In the genomic region with DNA sequence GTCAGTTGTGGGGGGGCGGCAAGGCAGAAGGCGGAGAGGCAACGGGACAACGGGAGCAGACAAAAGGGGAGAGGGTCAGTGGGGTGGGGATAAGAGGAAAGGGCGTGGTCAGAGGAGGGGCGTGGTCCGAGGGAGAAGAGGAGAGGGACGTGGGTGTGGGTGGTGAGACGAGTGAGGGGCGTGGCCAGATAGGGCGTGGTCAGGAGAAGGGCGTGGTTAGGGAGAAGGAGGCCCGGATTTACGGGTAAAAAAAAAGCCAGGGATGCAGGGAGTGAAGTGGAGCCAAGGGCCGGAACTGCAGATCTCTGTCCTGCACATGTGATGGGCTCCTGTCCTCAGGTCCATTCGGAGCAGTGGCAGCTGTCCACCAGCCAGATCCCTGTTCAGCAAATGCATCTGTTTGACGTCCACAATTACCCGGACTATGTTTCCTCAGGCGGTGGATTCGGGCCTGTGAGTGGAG, we compare ENCODE assay signal across 9 cellular contexts.
DNase-seq lines count a peak whose midpoint lies in the region; ATAC-seq and TF ChIP-seq lines count a peak whose summit lies in the region.
"Had no signal": no experiment of that assay in that cellular context is flagged by ENCODE, and none has a peak within 500 bp of the region (broad histone marks: within the 10 kb centered on the region; RNA-seq: fewer than 3 reads in every experiment).

No MANE protein-coding gene starts in this region.

- ATAC-seq in HG03439 (IDR thresholded peaks at IDR 0.05; ENCODE audit: unreplicated experiment) = no peak
- ATAC-seq in GM18873 (IDR thresholded peaks at IDR 0.05; ENCODE audit: low FRiP score, unreplicated experiment) = no peak
- ATAC-seq: activated CD4-positive, alpha-beta T cell treated with anti-CD3 and anti-CD28 coated beads for 36 hours had no signal

- no peaks in the 10 kb centered on the region for H3K36me3 ChIP-seq in HEK293 (ENCODE audit: control insufficient read depth in 2 of 2, insufficient read depth in 1 of 2, low read length in 2 of 2)

- no peaks in the 10 kb centered on the region for H3K9me3 ChIP-seq in HEK293 (ENCODE audit: control insufficient read depth, insufficient read depth, low read depth, low read length)

- no peak for TF ChIP-seq CTCF in HEK293 (tag by site-specific recombination; IDR thresholded peaks at IDR 0.05)

- CTCF ChIA-PET in HEK293 (lab: Yijun Ruan, JAX) = interaction anchor here (0.6 kb wide), 1 partner anchor 34 kb away, joined by 3 read pairs; no protein-coding TSS in a partner anchor

- POLR2A ChIA-PET in HEK293 (lab: Yijun Ruan, JAX) = interaction anchor here (0.6 kb wide), 1 partner anchor 1331 kb away, joined by 3 read pairs; no protein-coding TSS in a partner anchor

- no peak overlapping the region for H3K27ac ChIP-seq in HEK293 (ENCODE audit: extremely low read depth, low read depth, low read length)

- H3K4me1 ChIP-seq in HEK293 (ENCODE audit: control insufficient read depth, insufficient read depth, low read length) = no peaks in the 10 kb centered on the region

- no peak overlapping the region for H3K4me3 ChIP-seq in HEK293 (ENCODE audit: low read depth, low read length)

- DNase-seq in AG20443 (ENCODE audit: low spot score) (peak; percentile 86), SW480 (ENCODE audit: low spot score) (peak; percentile 70), iPS-NIHi11 (ENCODE audit: low spot score) (peak; percentile 88), SKM-1 (lab: John Stamatoyannopoulos, UW; ENCODE audit: unreplicated experiment) (no peak), superior temporal gyrus (ENCODE audit: extremely low spot score) (no peak)
- DNase-seq: activated CD4-positive, alpha-beta T cell treated with anti-CD3 and anti-CD28 coated beads for 36 hours had no signal

TF ChIP-seq in HEK293, 187 proteins besides CTCF, POLR2A, EP300 and RAD21 (continues in another document):
- TF ChIP-seq WT1 (tag by site-specific recombination; IDR thresholded peaks at IDR 0.05) (no peak), HOXD13 (CRISPR knock-in tag; IDR thresholded peaks at IDR 0.05; ENCODE audit: borderline replicate concordance) (no peak), SP2 (tag by site-specific recombination; IDR thresholded peaks at IDR 0.05) (peak; percentile 30; the same call in 1 of the 2 replicates), ZNF248 (tag by site-specific recombination; IDR thresholded peaks at IDR 0.05) (no peak), GFI1B (tag by site-specific recombination; IDR thresholded peaks at IDR 0.05) (no peak), ZNF292 (tag by site-specific recombination; IDR thresholded peaks at IDR 0.05; ENCODE audit: borderline replicate concordance, low read depth) (no peak), ZNF677 (tag by site-specific recombination; IDR thresholded peaks at IDR 0.05) (no peak), ZNF530 (tag by site-specific recombination; IDR thresholded peaks at IDR 0.05; ENCODE audit: low read depth) (no peak), ZNF174 (tag by site-specific recombination; IDR thresholded peaks at IDR 0.05) (no peak), KLF7 (tag by site-specific recombination; IDR thresholded peaks at IDR 0.05; ENCODE audit: borderline replicate concordance) (peak; percentile 99), ZNF169 (tag by site-specific recombination; IDR thresholded peaks at IDR 0.05) (no peak), ZNF777 (tag by site-specific recombination; IDR thresholded peaks at IDR 0.05; ENCODE audit: borderline replicate concordance) (no peak), SP3 (tag by site-specific recombination; IDR thresholded peaks at IDR 0.05) (peak; percentile 88), BCL11A (tag by site-specific recombination; IDR thresholded peaks at IDR 0.05; ENCODE audit: low read depth) (peak; percentile 56; the same call in 1 of the 2 replicates), ZNF600 (tag by site-specific recombination; IDR thresholded peaks at IDR 0.05) (peak; percentile 70; the same call in 1 of the 2 replicates), ZNF571 (tag by site-specific recombination; IDR thresholded peaks at IDR 0.05) (no peak), ZNF350 (tag by site-specific recombination; IDR thresholded peaks at IDR 0.05) (peak; percentile 85; the same call in 1 of the 2 replicates), ZNF629 (tag by site-specific recombination; IDR thresholded peaks at IDR 0.05) (no peak), ZBTB48 (tag by site-specific recombination; IDR thresholded peaks at IDR 0.05) (no peak), YY1 (tag by site-specific recombination; IDR thresholded peaks at IDR 0.05) (no peak), ZNF654 (tag by site-specific recombination; IDR thresholded peaks at IDR 0.05; ENCODE audit: low read depth) (no peak), ZNF510 (tag by site-specific recombination; IDR thresholded peaks at IDR 0.05; ENCODE audit: insufficient replicate concordance) (no peak), ZNF23 (tag by site-specific recombination; IDR thresholded peaks at IDR 0.05; ENCODE audit: borderline replicate concordance) (no peak), ZNF202 (tag by site-specific recombination; IDR thresholded peaks at IDR 0.05; ENCODE audit: borderline replicate concordance) (no peak)
- TF ChIP-seq, protein P1, sequence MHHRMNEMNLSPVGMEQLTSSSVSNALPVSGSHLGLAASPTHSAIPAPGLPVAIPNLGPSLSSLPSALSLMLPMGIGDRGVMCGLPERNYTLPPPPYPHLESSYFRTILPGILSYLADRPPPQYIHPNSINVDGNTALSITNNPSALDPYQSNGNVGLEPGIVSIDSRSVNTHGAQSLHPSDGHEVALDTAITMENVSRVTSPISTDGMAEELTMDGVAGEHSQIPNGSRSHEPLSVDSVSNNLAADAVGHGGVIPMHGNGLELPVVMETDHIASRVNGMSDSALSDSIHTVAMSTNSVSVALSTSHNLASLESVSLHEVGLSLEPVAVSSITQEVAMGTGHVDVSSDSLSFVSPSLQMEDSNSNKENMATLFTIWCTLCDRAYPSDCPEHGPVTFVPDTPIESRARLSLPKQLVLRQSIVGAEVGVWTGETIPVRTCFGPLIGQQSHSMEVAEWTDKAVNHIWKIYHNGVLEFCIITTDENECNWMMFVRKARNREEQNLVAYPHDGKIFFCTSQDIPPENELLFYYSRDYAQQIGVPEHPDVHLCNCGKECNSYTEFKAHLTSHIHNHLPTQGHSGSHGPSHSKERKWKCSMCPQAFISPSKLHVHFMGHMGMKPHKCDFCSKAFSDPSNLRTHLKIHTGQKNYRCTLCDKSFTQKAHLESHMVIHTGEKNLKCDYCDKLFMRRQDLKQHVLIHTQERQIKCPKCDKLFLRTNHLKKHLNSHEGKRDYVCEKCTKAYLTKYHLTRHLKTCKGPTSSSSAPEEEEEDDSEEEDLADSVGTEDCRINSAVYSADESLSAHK (tag by site-specific recombination; IDR thresholded peaks at IDR 0.05) = no peak
- TF ChIP-seq, protein P2, sequence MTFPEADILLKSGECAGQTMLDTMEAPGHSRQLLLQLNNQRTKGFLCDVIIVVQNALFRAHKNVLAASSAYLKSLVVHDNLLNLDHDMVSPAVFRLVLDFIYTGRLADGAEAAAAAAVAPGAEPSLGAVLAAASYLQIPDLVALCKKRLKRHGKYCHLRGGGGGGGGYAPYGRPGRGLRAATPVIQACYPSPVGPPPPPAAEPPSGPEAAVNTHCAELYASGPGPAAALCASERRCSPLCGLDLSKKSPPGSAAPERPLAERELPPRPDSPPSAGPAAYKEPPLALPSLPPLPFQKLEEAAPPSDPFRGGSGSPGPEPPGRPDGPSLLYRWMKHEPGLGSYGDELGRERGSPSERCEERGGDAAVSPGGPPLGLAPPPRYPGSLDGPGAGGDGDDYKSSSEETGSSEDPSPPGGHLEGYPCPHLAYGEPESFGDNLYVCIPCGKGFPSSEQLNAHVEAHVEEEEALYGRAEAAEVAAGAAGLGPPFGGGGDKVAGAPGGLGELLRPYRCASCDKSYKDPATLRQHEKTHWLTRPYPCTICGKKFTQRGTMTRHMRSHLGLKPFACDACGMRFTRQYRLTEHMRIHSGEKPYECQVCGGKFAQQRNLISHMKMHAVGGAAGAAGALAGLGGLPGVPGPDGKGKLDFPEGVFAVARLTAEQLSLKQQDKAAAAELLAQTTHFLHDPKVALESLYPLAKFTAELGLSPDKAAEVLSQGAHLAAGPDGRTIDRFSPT (tag by site-specific recombination; IDR thresholded peaks at IDR 0.05) = no peak
- TF ChIP-seq, protein P3, sequence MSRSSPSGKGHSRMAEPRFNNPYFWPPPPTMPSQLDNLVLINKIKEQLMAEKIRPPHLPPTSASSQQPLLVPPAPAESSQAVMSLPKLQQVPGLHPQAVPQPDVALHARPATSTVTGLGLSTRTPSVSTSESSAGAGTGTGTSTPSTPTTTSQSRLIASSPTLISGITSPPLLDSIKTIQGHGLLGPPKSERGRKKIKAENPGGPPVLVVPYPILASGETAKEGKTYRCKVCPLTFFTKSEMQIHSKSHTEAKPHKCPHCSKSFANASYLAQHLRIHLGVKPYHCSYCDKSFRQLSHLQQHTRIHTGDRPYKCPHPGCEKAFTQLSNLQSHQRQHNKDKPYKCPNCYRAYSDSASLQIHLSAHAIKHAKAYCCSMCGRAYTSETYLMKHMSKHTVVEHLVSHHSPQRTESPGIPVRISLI (tag by site-specific recombination; IDR thresholded peaks at IDR 0.05) = peak; percentile 55; the same call in 1 of the 2 replicates
- TF ChIP-seq, protein P4, sequence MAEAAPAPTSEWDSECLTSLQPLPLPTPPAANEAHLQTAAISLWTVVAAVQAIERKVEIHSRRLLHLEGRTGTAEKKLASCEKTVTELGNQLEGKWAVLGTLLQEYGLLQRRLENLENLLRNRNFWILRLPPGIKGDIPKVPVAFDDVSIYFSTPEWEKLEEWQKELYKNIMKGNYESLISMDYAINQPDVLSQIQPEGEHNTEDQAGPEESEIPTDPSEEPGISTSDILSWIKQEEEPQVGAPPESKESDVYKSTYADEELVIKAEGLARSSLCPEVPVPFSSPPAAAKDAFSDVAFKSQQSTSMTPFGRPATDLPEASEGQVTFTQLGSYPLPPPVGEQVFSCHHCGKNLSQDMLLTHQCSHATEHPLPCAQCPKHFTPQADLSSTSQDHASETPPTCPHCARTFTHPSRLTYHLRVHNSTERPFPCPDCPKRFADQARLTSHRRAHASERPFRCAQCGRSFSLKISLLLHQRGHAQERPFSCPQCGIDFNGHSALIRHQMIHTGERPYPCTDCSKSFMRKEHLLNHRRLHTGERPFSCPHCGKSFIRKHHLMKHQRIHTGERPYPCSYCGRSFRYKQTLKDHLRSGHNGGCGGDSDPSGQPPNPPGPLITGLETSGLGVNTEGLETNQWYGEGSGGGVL (tag by site-specific recombination; IDR thresholded peaks at IDR 0.05) = no peak
- TF ChIP-seq, protein P5, sequence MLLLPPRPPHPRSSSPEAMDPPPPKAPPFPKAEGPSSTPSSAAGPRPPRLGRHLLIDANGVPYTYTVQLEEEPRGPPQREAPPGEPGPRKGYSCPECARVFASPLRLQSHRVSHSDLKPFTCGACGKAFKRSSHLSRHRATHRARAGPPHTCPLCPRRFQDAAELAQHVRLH (tag by site-specific recombination; IDR thresholded peaks at IDR 0.05) = no peak

Comparison
In these comparisons a context has a peak if more than half of its experiments do, and no peak if none do; other contexts are left out.
1. DNase-seq: peak in AG20443 (single experiment), SW480 (single experiment) and iPS-NIHi11 (single experiment); none in SKM-1 (single experiment) and superior temporal gyrus (single experiment).